ENCODE assay signal across 1 cellular context in genomic region chr21:25360593-25360992, GRCh38.
TF ChIP-seq lines count a peak whose summit lies in the region.

No MANE protein-coding gene starts in this region.

TF ChIP-seq in IMR-90, 13 proteins besides CTCF, POLR2A, EP300 and RAD21 (continued from another document):
- TF ChIP-seq RCOR1 (IDR thresholded peaks at IDR 0.05; ENCODE audit: insufficient replicate concordance, low read length) (no peak), ELK1 (IDR thresholded peaks at IDR 0.05; ENCODE audit: borderline replicate concordance, low read depth, low read length) (no peak), NFE2L2 (IDR thresholded peaks at IDR 0.05; ENCODE audit: low read depth, low read length) (no peak)
TF ChIP-seq in IMR-90: peak in this region for 0.
